Comparison of ENCODE assay signal across 8 cellular contexts in genomic region chr11:67482736-67483497, GRCh38. TPM values are rescaled to one million over a fixed set of nuclear protein-coding genes. Genes with fewer than 3 reads are reported as not detected.
DNase-seq lines count a peak whose midpoint lies in the region; ATAC-seq and TF ChIP-seq lines count a peak whose summit lies in the region.

Gene AIP, plus strand, starts transcription at chr11:67483026. Its CDS starts 133 bp downstream, at chr11:67483159.

- peaks cover under 1% of the 10 kb centered on the region for H3K36me3 ChIP-seq in adipocyte (ENCODE audit: control insufficient read depth, insufficient read depth, low read length, severe bottlenecking)
- H3K36me3 ChIP-seq in cardiac muscle cell = no peaks in the 10 kb centered on the region
- H3K36me3 ChIP-seq in trophoblast cell (ENCODE audit: control insufficient read depth in 1 of 2, insufficient read depth in 2 of 2, low read length in 2 of 2) = peaks cover 2 to 3% of the 10 kb centered on the region in 2 experiments
- peaks cover 0 to 3% (median 0%) of the 10 kb centered on the region in 4 donors for H3K36me3 ChIP-seq in transverse colon

- peaks cover 7% of the 10 kb centered on the region for H3K4me1 ChIP-seq in adipocyte (ENCODE audit: control insufficient read depth, insufficient read depth, low read length)
- H3K4me1 ChIP-seq in cardiac muscle cell (ENCODE audit: low read depth) = no peaks in the 10 kb centered on the region
- H3K4me1 ChIP-seq in trophoblast cell (ENCODE audit: control insufficient read depth in 1 of 2, insufficient read depth in 2 of 2, low read length in 2 of 2) = peaks cover 6 to 11% of the 10 kb centered on the region in 2 experiments
- H3K4me1 ChIP-seq in transverse colon = peaks cover 15 to 32% (median 25%) of the 10 kb centered on the region in 4 donors

- in situ Hi-C loops in transverse colon (cut with MboI; ENCODE audit: low pct_ligation_motif_present in 1 of 4, low pct_unique_long_range_greater_than_20kb in 1 of 4, low sequenced_read_pairs in 3 of 4) = loop anchor here in 2 of 4 donors (10.0 kb wide), 1 partner anchor 88 kb away; the partner anchor contains the start of gene RAD9A (in 2 of the 2)

- H2BK5ac ChIP-seq in trophoblast cell (ENCODE audit: low read depth, low read length, poor library complexity) = peak within 1 kb of the TSS; percentile 24

- peak; percentile 78 for TF ChIP-seq POLR2A in transverse colon (IDR thresholded peaks at IDR 0.05)

- H3K79me1 ChIP-seq in trophoblast cell (ENCODE audit: low read length) = peaks cover 8% of the 10 kb centered on the region

- intact Hi-C loops in transverse colon (cut with DNase I; ENCODE audit: low total_unique reads) = loop anchor here (5.0 kb wide), 1 partner anchor 81 kb away; the partner anchor contains the start of genes PPP1CA and TBC1D10C

- peak within 1 kb of the TSS; percentile 58 for H3K18ac ChIP-seq in trophoblast cell (ENCODE audit: low read length)

- peak within 1 kb of the TSS; percentile 68 for H3K4me2 ChIP-seq in trophoblast cell (ENCODE audit: low read length)

- no peak within 1 kb of the TSS for H3K23ac ChIP-seq in trophoblast cell (ENCODE audit: low read length)

- H4K91ac ChIP-seq in trophoblast cell (ENCODE audit: low read depth, low read length) = peak within 1 kb of the TSS; percentile 58

- peak within 1 kb of the TSS; percentile 86 for H4K12ac ChIP-seq in trophoblast cell (ENCODE audit: low read depth, low read length)

- H3K9ac ChIP-seq in adipocyte (ENCODE audit: low read length) (peak within 1 kb of the TSS; percentile 92), trophoblast cell (ENCODE audit: low read length) (peak within 1 kb of the TSS; percentile 63)

- peak within 1 kb of the TSS; percentile 58 for H3K14ac ChIP-seq in trophoblast cell (ENCODE audit: low read length)

- peak within 1 kb of the TSS; percentile 81 for H2AFZ ChIP-seq in trophoblast cell (ENCODE audit: insufficient read depth, low read length, poor library complexity)

- TF ChIP-seq CTCF in GM12875 (IDR thresholded peaks at IDR 0.05; ENCODE audit: borderline replicate concordance, insufficient read depth, low read depth, low read length) = no peak
- TF ChIP-seq CTCF in cardiac muscle cell (IDR thresholded peaks at IDR 0.05; ENCODE audit: low read depth, low read length) = peak; percentile 12
- TF ChIP-seq CTCF in transverse colon (IDR thresholded peaks at IDR 0.05) = peak in 3 of 5 experiments; percentile 21 to 69 (median 50)

- peak within 1 kb of the TSS; percentile 43 for H2BK120ac ChIP-seq in trophoblast cell (ENCODE audit: insufficient read depth, low read length, poor library complexity)

- H3K79me2 ChIP-seq in trophoblast cell (ENCODE audit: control insufficient read depth, insufficient read depth, low read length, poor library complexity) = peaks cover 2% of the 10 kb centered on the region

- no peaks in the 10 kb centered on the region for H3K27me3 ChIP-seq in adipocyte (replicated peaks; ENCODE audit: control insufficient read depth, insufficient read depth, low read length)
- H3K27me3 ChIP-seq in cardiac muscle cell = no peaks in the 10 kb centered on the region
- H3K27me3 ChIP-seq in trophoblast cell (ENCODE audit: insufficient read depth, low read length) = no peaks in the 10 kb centered on the region
- no peaks in the 10 kb centered on the region for H3K27me3 ChIP-seq in transverse colon

- H2AK5ac ChIP-seq in trophoblast cell (ENCODE audit: low read length) = peak within 1 kb of the TSS; percentile 80

- peak within 1 kb of the TSS; percentile 38 for H3K4ac ChIP-seq in trophoblast cell (ENCODE audit: low read depth, low read length)

- H3K4me3 ChIP-seq in GM12875 (ENCODE audit: low read depth, low read length) = peak within 1 kb of the TSS; percentile 81
- H3K4me3 ChIP-seq in adipocyte (ENCODE audit: low read length) = peak within 1 kb of the TSS; percentile 82
- peak within 1 kb of the TSS; percentile 37 for H3K4me3 ChIP-seq in cardiac muscle cell
- peak within 1 kb of the TSS; percentile 77 for H3K4me3 ChIP-seq in trophoblast cell (ENCODE audit: low read depth, low read length)
- H3K4me3 ChIP-seq in transverse colon = peak within 1 kb of the TSS; percentile 40 to 62 (median 46)

- DNase-seq in NCI-H1436 (lab: John Stamatoyannopoulos, UW) (peak; percentile 97), T follicular helper cell (ENCODE audit: low read depth) (peak; percentile 97), adipocyte (ENCODE audit: low read depth) (peak; percentile 99), cardiac muscle cell (ENCODE audit: low read depth in 1 of 2, low spot score in 1 of 2) (peak; percentile 97 to 98), trophoblast cell (peak; percentile 99 to 100), transverse colon (peak; percentile 98)

- H4K8ac ChIP-seq in trophoblast cell (ENCODE audit: low read depth, low read length) = peak within 1 kb of the TSS; percentile 97

- ATAC-seq in HG02798 (IDR thresholded peaks at IDR 0.05; ENCODE audit: poor library complexity, unreplicated experiment) = peak; percentile 77

- H2BK12ac ChIP-seq in trophoblast cell (ENCODE audit: low read length) = no peak within 1 kb of the TSS

- H3K27ac ChIP-seq in cardiac muscle cell (peak within 1 kb of the TSS; percentile 79), trophoblast cell (ENCODE audit: low read depth, low read length) (no peak within 1 kb of the TSS), transverse colon (peak within 1 kb of the TSS; percentile 82 to 90 (median 90))

- no peaks in the 10 kb centered on the region for H3K9me3 ChIP-seq in adipocyte (ENCODE audit: control insufficient read depth, low read length)
- H3K9me3 ChIP-seq in cardiac muscle cell (ENCODE audit: low read depth) = no peaks in the 10 kb centered on the region
- H3K9me3 ChIP-seq in trophoblast cell (ENCODE audit: insufficient read depth, low read depth, low read length) = peaks cover 2% of the 10 kb centered on the region
- H3K9me3 ChIP-seq in transverse colon = no peaks in the 10 kb centered on the region

- no peak for TF ChIP-seq EP300 in transverse colon (IDR thresholded peaks at IDR 0.05; ENCODE audit: low read depth)

- WGBS in trophoblast cell (ENCODE audit: extremely low coverage, insufficient coverage, insufficient read length) = no CpG with 5 or more reads among the region's 53 CpGs
- 0 to 2% methylated on average over 3 to 53 of the region's 53 CpGs for WGBS in transverse colon (ENCODE audit: low coverage in 1 of 2), 2 donors

RNA-seq across cellular contexts. Expression of gene AIP, which starts in this region (rescaled TPM):
- total RNA-seq in cardiac muscle cell (64.7 and 73.7 TPM in 2 replicates), transverse colon (10 to 100 TPM; 32.9 to 71.5 (median 57.6) TPM)
- 40.4 and 46.4 TPM in 2 replicates for polyA plus RNA-seq in cardiac muscle cell
- 33.8 and 34.1 TPM in 2 replicates for polyA plus RNA-seq in trophoblast cell (2013)
